ENCODE assay signal across 13 cellular contexts in the genomic region with DNA sequence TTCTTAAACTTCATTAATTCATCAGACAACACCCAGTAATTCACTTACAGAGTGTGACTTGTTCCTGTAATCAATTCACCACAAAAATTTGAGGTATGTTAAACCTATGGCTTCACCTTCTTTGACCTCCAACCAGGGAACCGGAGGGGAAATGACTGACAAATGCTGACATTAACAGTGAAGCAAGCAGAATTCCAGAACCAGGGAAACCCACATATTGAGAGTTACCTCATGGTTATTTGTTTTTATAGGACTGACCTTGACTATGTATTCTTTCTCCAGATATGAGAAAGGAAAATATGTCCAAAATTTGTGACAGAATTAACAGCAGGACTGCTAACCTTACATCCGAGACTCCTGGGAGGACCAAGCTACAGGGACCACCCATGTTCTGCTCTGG. TPM values are rescaled to one million over a fixed set of nuclear protein-coding genes. Genes with fewer than 3 reads are reported as not detected.
A peak's percentile ranks its signal among the peaks of the same experiment; 100 is the strongest.
DNase-seq lines count a peak whose midpoint lies in the region; ATAC-seq, FAIRE-seq and TF ChIP-seq lines count a peak whose summit lies in the region.
"Had no signal": no experiment of that assay in that cellular context is flagged by ENCODE, and none has a peak within 500 bp of the region (broad histone marks: within the 10 kb centered on the region; RNA-seq: fewer than 3 reads in every experiment).

No MANE protein-coding gene starts in this region.

- H3K4me3 ChIP-seq in HUES6 (ENCODE audit: low read depth, low read length) (peak overlapping the region; percentile 49; the same call in 1 of the 2 replicates), GM12878 (no peak overlapping the region), left lung (peak overlapping the region; percentile 3 to 21), vagina (peak overlapping the region in 1 of 2 donors; percentile 6)
- H3K4me3 ChIP-seq: gastroesophageal sphincter had no signal

- SMC1A ChIA-PET in GM12878 (lab: Charles Lee; ENCODE audit: uncharacterized antibody, unreplicated experiment), result interaction anchor here (0.7 to 6.0 kb wide), 8 partner anchors 12 to 90 kb away, joined by 3 to 42 read pairs (median 4); no protein-coding TSS in a partner anchor

- peaks cover 15% of the 10 kb centered on the region for H3K79me2 ChIP-seq in GM12878 (ENCODE audit: control insufficient read depth, insufficient read depth, low read length)

- H3K9ac ChIP-seq in HUES6 (ENCODE audit: low read length) (no peak overlapping the region), GM12878 (ENCODE audit: control insufficient read depth, insufficient read depth, low read length) (no peak overlapping the region)

- H3K4me2 ChIP-seq in GM12878 (ENCODE audit: control insufficient read depth, insufficient read depth), result 0 out of 2 replicates have a peak overlapping the region, but pooled peaks have one; percentile 3

- 32% methylated on average over 2 of the region's 2 CpGs for WGBS in GM12878 (ENCODE audit: insufficient coverage, insufficient replicate concordance, low lambda C conversion rate, missing lambda C conversion rate)

- peaks cover 14% of the 10 kb centered on the region; the same call in 1 of the 2 replicates for H3K27me3 ChIP-seq in HUES6 (ENCODE audit: control insufficient read depth, insufficient read depth, low read length)
- H3K27me3 ChIP-seq in GM12878 (replicated peaks in 1 of 2; ENCODE audit: control insufficient read depth in 2 of 2, insufficient read depth in 2 of 2, low read length in 1 of 2), result peaks cover 2 to 3% of the 10 kb centered on the region in 2 experiments; a peak in 3 of 4 replicates
- H3K27me3 ChIP-seq in left lung, result peaks cover 0 to 43% of the 10 kb centered on the region in 2 donors
- no peaks in the 10 kb centered on the region for H3K27me3 ChIP-seq in vagina
- H3K27me3 ChIP-seq: gastroesophageal sphincter had no signal

- peaks cover 2% of the 10 kb centered on the region; the same call in 1 of the 2 replicates for H3K36me3 ChIP-seq in HUES6 (ENCODE audit: control insufficient read depth, insufficient read depth, low read length)
- H3K36me3 ChIP-seq in GM12878 (ENCODE audit: control insufficient read depth in 2 of 2, insufficient read depth in 2 of 2, low read length in 1 of 2), result no peaks in the 10 kb centered on the region
- no peaks in the 10 kb centered on the region for H3K36me3 ChIP-seq in left lung
- no peaks in the 10 kb centered on the region for H3K36me3 ChIP-seq in vagina
- H3K36me3 ChIP-seq: gastroesophageal sphincter had no signal

- CTCF ChIA-PET in GM12878 (lab: Yijun Ruan, JAX), result interaction anchor here (0.7 to 1.3 kb wide), 3 partner anchors 93 to 150 kb away, joined by 3 to 4 read pairs (median 3); no protein-coding TSS in a partner anchor

- TF ChIP-seq RAD21 in GM12878 (IDR thresholded peaks at IDR 0.05; ENCODE audit: insufficient read depth, low read depth, low read length), result no peak

- in situ Hi-C loops in GM12878 (cut with MboI), result no loop called here

- TF ChIP-seq EP300 in GM12878 (IDR thresholded peaks at IDR 0.05; ENCODE audit: borderline replicate concordance in 1 of 2, control insufficient read depth in 1 of 2, low read depth in 2 of 2, low read length in 2 of 2), result no peak

- no peak for ATAC-seq in GM12878
- no peak for ATAC-seq in left lung
- no peak for ATAC-seq in HG03571 (IDR thresholded peaks at IDR 0.05; ENCODE audit: unreplicated experiment)
- ATAC-seq: gastroesophageal sphincter, T-helper 17 cell had no signal

- DNase-seq in GM12878 (ENCODE audit: low read depth, low spot score) (no peak), left lung (no peak), vagina (ENCODE audit: extremely low spot score in 2 of 2) (no peak), frontal cortex (ENCODE audit: low spot score in 2 of 2) (no peak), occipital lobe (lab: John Stamatoyannopoulos, UW) (no peak)
- DNase-seq: activated CD4-positive, alpha-beta memory T cell treated with anti-CD3 and anti-CD28 coated beads, Interleukin-2, amount 10 ng/mL, durations not matched to agents 7 days and 5 days; activated naive CD4-positive, alpha-beta T cell treated with Interleukin-2 at 50 U/mL for 16 hours; T-helper 17 cell had no signal

- H4K20me1 ChIP-seq in GM12878 (ENCODE audit: control insufficient read depth, insufficient read depth), result no peaks in the 10 kb centered on the region; the same call in 1 of the 2 replicates

- FAIRE-seq in GM12878 (lab: Jason Lieb, UNC) (no peak), frontal cortex (lab: Jason Lieb, UNC) (no peak)
- FAIRE-seq: colon, GM18507 had no signal

- H3K27ac ChIP-seq in HUES6 (ENCODE audit: low read depth, low read length), result no peak overlapping the region
- H3K27ac ChIP-seq in GM12878 (ENCODE audit: control insufficient read depth, insufficient read depth), result no peak overlapping the region
- H3K27ac ChIP-seq in left lung, result no peak overlapping the region
- H3K27ac ChIP-seq in vagina, result peak overlapping the region; percentile 26
- H3K27ac ChIP-seq: gastroesophageal sphincter had no signal

- TF ChIP-seq POLR2A in GM12878 (IDR thresholded peaks at IDR 0.05; ENCODE audit: low read depth, low read length) (no peak), vagina (IDR thresholded peaks at IDR 0.05) (no peak)

- BruUV-seq in GM12878 (replicated peaks; lab: Mats Ljungman, UMichigan), result no TSS peak

- POLR2A ChIA-PET in GM12878 (lab: Charles Lee), result no interaction called here

- RAD21 ChIA-PET in GM12878 (lab: Charles Lee; ENCODE audit: unreplicated experiment), result interaction anchor here (1.0 to 4.0 kb wide), 3 partner anchors 12 to 37 kb away, joined by 4 to 18 read pairs (median 8); no protein-coding TSS in a partner anchor

- TF ChIP-seq CTCF in GM12878 (IDR thresholded peaks at IDR 0.05 in 2 of 3, conservative IDR thresholded peaks at IDR 0.05 in 1 of 3; ENCODE audit: control insufficient read depth in 2 of 3, extremely low read depth in 1 of 3, insufficient read depth in 1 of 3, low read depth in 3 of 3, low read length in 3 of 3) (no peak), left lung (IDR thresholded peaks at IDR 0.05) (no peak), vagina (IDR thresholded peaks at IDR 0.05) (no peak)

- H2AFZ ChIP-seq in GM12878 (ENCODE audit: control insufficient read depth, low read depth, low read length), result no peak overlapping the region

- H3K4me1 ChIP-seq in HUES6 (ENCODE audit: control insufficient read depth, insufficient read depth, low read length) (peaks cover 43% of the 10 kb centered on the region), GM12878 (ENCODE audit: control insufficient read depth, insufficient read depth, low read length) (peaks cover 4% of the 10 kb centered on the region; the same call in 1 of the 2 replicates), left lung (peaks cover 0 to 23% of the 10 kb centered on the region in 2 donors), vagina (peaks cover 36% of the 10 kb centered on the region)

- intact Hi-C loops in GM12878 (cut with micrococcal nuclease; ENCODE audit: unreplicated experiment), result loop anchor here (2.0 to 5.0 kb wide), 2 partner anchors 79 to 101 kb away; no protein-coding TSS in a partner anchor
- intact Hi-C loops in left lung (cut with DNase I), result no loop called here
- intact Hi-C loops in vagina (cut with DNase I), result loop anchor here (10.0 kb wide), 1 partner anchor 63 kb away; no protein-coding TSS in a partner anchor

- no peaks in the 10 kb centered on the region for H3K9me3 ChIP-seq in HUES6 (ENCODE audit: control insufficient read depth, insufficient read depth, low read depth, low read length)
- H3K9me3 ChIP-seq in GM12878 (replicated peaks; ENCODE audit: control insufficient read depth, insufficient read depth, low read length), result no peaks in the 10 kb centered on the region
- no peaks in the 10 kb centered on the region for H3K9me3 ChIP-seq in left lung
- no peaks in the 10 kb centered on the region for H3K9me3 ChIP-seq in vagina
- H3K9me3 ChIP-seq: gastroesophageal sphincter had no signal

RNA-seq across cellular contexts. Expression of a gene that starts 2.7 kb away (rescaled TPM):
- total RNA-seq in GM12878 (2013; cell fraction: nucleolus; rRNA removed), result 161 and 165 TPM in 2 replicates
- total RNA-seq in GM12878 (2014; rRNA removed) (88.8 and 95.5 TPM in 2 replicates), GM12878 (2014; rRNA removed; fragmentation: Illumina TruSeq; extraction: Trizol) (87.3 and 91.7 TPM in 2 replicates), GM12878 (2021) (68.3 and 69.4 TPM in 2 replicates), left lung (10 to 100 TPM; 29.1 to 50.7 TPM), vagina (41.7 TPM), frontal cortex (2.4 TPM), occipital lobe (2.8 TPM)
- polyA plus RNA-seq in GM12878 (2011; ENCODE audit: low read depth), result 29.2 TPM
- polyA plus RNA-seq in GM12878 (2011; rRNA removed) (63.1 and 88.6 TPM in 2 replicates), GM12878 (2014; fragmentation: Illumina TruSeq; extraction: Trizol) (84.9 and 116 TPM in 2 replicates), GM12878 (2014; fragmentation: Nextera tagmentation; extraction: Ambion mirVana) (10 to 100 TPM; 27.0 to 36.7 TPM), GM12878 (2014; rRNA removed) (69.3 and 83.6 TPM in 2 replicates), GM12878 (2016; fragmentation: Nextera tagmentation; extraction: Ambion mirVana) (10 to 100 TPM; 82.7 to 97.6 TPM)
- polyA plus RNA-seq in GM12878 (2011; cell fraction: cytosol; rRNA removed), result 34.7 and 48.4 TPM in 2 replicates
- 36.0 and 43.6 TPM in 2 replicates for polyA plus RNA-seq in GM12878 (2011; cell fraction: nucleus; rRNA removed)
- 41.4 and 41.6 TPM in 2 replicates for polyA plus RNA-seq in GM12878 (2012)
- polyA minus RNA-seq in GM12878 (2011; rRNA and poly(A)+ RNA removed), result 46.6 and 62.8 TPM in 2 replicates
- 16.6 and 23.6 TPM in 2 replicates for polyA minus RNA-seq in GM12878 (2011; cell fraction: cytosol; rRNA and poly(A)+ RNA removed)
- 48.7 and 60.0 TPM in 2 replicates for polyA minus RNA-seq in GM12878 (2011; cell fraction: nucleus; rRNA and poly(A)+ RNA removed)
- total RNA-seq: activated CD4-positive, alpha-beta memory T cell treated with anti-CD3 and anti-CD28 coated beads, Interleukin-2, amount 10 ng/mL, durations not matched to agents 7 days and 5 days; T-helper 17 cell had no signal

Comparison
In these comparisons a context has a peak if more than half of its experiments do, and no peak if none do; other contexts are left out.
1. intact Hi-C loops: an anchor here in GM12878 (2.0 to 5.0 kb wide) and vagina (10.0 kb wide); none called in left lung.